ENCODE assay signal across 10 cellular contexts in the genomic region with DNA sequence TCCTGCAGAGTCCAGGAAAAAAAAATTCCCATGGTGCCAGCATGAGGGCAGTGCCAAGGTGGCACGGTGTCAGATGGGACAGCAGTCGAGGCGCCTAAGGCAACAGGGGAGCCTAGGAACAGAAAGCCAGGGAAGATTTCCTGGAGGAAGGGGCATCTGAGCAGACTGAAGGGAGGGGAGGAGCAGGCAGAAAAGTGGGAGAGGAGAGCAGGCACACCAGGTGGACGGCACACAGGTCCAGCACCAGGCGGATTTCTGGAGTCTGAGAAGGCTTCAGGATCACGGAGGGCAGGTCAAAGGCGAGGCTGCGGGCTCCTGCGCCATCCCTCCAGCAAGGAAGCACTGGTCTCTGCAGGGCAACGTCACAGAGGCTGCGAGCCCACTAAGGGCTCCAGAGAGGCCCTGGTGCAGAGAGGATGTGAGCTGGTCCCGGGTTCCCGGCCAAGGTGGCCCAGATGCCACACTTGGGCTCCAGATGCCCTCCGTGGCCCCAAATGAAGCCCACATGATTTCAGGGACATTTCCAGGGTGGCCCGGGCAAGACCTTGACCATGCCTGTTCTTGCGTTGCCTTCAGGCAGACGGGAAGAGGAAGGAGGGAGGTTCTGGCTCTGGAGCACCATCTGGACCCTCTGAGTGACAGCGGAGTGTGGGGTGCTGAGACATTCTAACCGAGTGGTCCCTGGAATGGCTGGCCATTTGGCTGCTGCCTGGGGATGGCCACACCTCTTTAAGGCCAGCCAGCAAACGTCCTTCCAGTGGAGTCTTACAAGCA. TPM values are rescaled to one million over a fixed set of nuclear protein-coding genes. Genes with fewer than 3 reads are reported as not detected.
DNase-seq lines count a peak whose midpoint lies in the region; ATAC-seq and TF ChIP-seq lines count a peak whose summit lies in the region.
"Had no signal": no experiment of that assay in that cellular context is flagged by ENCODE, and none has a peak within 500 bp of the region (broad histone marks: within the 10 kb centered on the region; RNA-seq: fewer than 3 reads in every experiment).

No MANE protein-coding gene starts in this region.

- no peak for TF ChIP-seq EP300 in esophagus muscularis mucosa (IDR thresholded peaks at IDR 0.05)

- H3K9me3 ChIP-seq in DND-41 (ENCODE audit: insufficient read depth, low read length, severe bottlenecking) = no peaks in the 10 kb centered on the region
- H3K9me3 ChIP-seq in T-helper 17 cell (ENCODE audit: control insufficient read depth, low read length, poor library complexity, severe bottlenecking) = no peaks in the 10 kb centered on the region
- H3K9me3 ChIP-seq in esophagus muscularis mucosa = no peaks in the 10 kb centered on the region
- H3K9me3 ChIP-seq in neuron (ENCODE audit: low read length) = no peaks in the 10 kb centered on the region

- H3K9ac ChIP-seq in DND-41 (ENCODE audit: low read depth, low read length) = peak overlapping the region; percentile 88
- H3K9ac ChIP-seq: KMS-11 had no signal

- peaks cover 84% of the 10 kb centered on the region for H4K20me1 ChIP-seq in DND-41 (ENCODE audit: insufficient read depth, low read length)

- H3K4me2 ChIP-seq in DND-41 (ENCODE audit: insufficient read depth, low read length) = peak overlapping the region; percentile 88
- H3K4me2 ChIP-seq: KMS-11 had no signal

- H2AFZ ChIP-seq in DND-41 (ENCODE audit: low read depth, low read length) = no peak overlapping the region
- no peak overlapping the region for H2AFZ ChIP-seq in neuron (ENCODE audit: low read depth, low read length)

- TF ChIP-seq CTCF in DND-41 (IDR thresholded peaks at IDR 0.05; ENCODE audit: borderline replicate concordance, extremely low read depth, low read length, poor library complexity, severe bottlenecking) = no peak
- TF ChIP-seq CTCF in esophagus muscularis mucosa (IDR thresholded peaks at IDR 0.05) = no peak

- peaks cover 34% of the 10 kb centered on the region for H3K4me1 Mint-ChIP-seq in T-helper 17 cell

- peak overlapping the region; percentile 18; the same call in 1 of the 2 replicates for H3K27ac ChIP-seq in DND-41 (ENCODE audit: low read length)
- no peak overlapping the region for H3K27ac ChIP-seq in esophagus muscularis mucosa (replicated peaks in 1 of 4)
- H3K27ac ChIP-seq: KMS-11 had no signal

- no peaks in the 10 kb centered on the region for H3K27me3 Mint-ChIP-seq in T-helper 17 cell

- H3K4me3 ChIP-seq in DND-41 (ENCODE audit: low read depth in 1 of 2, low read length in 2 of 2) = peak overlapping the region in 1 of 2 experiments; percentile 98; a peak in 3 of 4 replicates
- no peak overlapping the region for H3K4me3 ChIP-seq in esophagus muscularis mucosa
- peak overlapping the region; percentile 98 for H3K4me3 ChIP-seq in neuron (ENCODE audit: low read length)

- no peaks in the 10 kb centered on the region for H3K36me3 Mint-ChIP-seq in T-helper 17 cell (ENCODE audit: low read depth)

- H3K27ac Mint-ChIP-seq in T-helper 17 cell = peak overlapping the region; percentile 41

- peaks cover 90% of the 10 kb centered on the region for H3K79me2 ChIP-seq in DND-41 (ENCODE audit: insufficient read depth, low read length)

- H3K36me3 ChIP-seq in DND-41 (ENCODE audit: insufficient read depth, low read length) (peaks cover 80% of the 10 kb centered on the region), esophagus muscularis mucosa (peaks cover 0 to 15% (median 7%) of the 10 kb centered on the region in 4 donors), neuron (ENCODE audit: insufficient read depth, low read length) (peaks cover 46% of the 10 kb centered on the region)

- peak overlapping the region; percentile 25 for H3K4me3 Mint-ChIP-seq in T-helper 17 cell

- H3K4me1 ChIP-seq in DND-41 (ENCODE audit: insufficient read depth, low read length) (peaks cover 81% of the 10 kb centered on the region), esophagus muscularis mucosa (peaks cover 46 to 85% (median 71%) of the 10 kb centered on the region in 4 donors), neuron (ENCODE audit: insufficient read depth, low read length) (peaks cover 47% of the 10 kb centered on the region)

- no peak for TF ChIP-seq POLR2A in esophagus muscularis mucosa (IDR thresholded peaks at IDR 0.05; ENCODE audit: low read depth)

- ATAC-seq in DND-41 (ENCODE audit: insufficient read depth, low read depth) (no peak), T-helper 17 cell (no peak), HG02759 (IDR thresholded peaks at IDR 0.05; ENCODE audit: unreplicated experiment) (no peak)

- H3K27me3 ChIP-seq in DND-41 (ENCODE audit: insufficient read depth, low read length, poor library complexity) = no peaks in the 10 kb centered on the region
- H3K27me3 ChIP-seq in esophagus muscularis mucosa = no peaks in the 10 kb centered on the region
- H3K27me3 ChIP-seq in neuron (ENCODE audit: insufficient read depth, low read length) = no peaks in the 10 kb centered on the region

- DNase-seq in DND-41 (no peak), T-helper 17 cell (peak in 2 of 3 donors; percentile 1 to 5), esophagus muscularis mucosa (ENCODE audit: extremely low spot score) (peak; percentile 80), pons (ENCODE audit: low spot score) (no peak), DMS 273 (lab: John Stamatoyannopoulos, UW; ENCODE audit: unreplicated experiment) (no peak)
- no peak for DNase-seq in NK-92 treated with Interleukin-12 subunit alpha and Interleukin-12 subunit beta, amount 100 ng/mL, for 24 hours (lab: John Stamatoyannopoulos, UW)
- DNase-seq: activated CD4-positive, alpha-beta T cell treated with anti-CD3 and anti-CD28 coated beads for 4 hours had no signal

- WGBS in esophagus muscularis mucosa = 88% methylated on average over 17 of the region's 20 CpGs

- intact Hi-C loops in esophagus muscularis mucosa (cut with DNase I) = no loop called here

RNA-seq across cellular contexts. Expression of gene HS6ST1, which starts 4.1 kb away (rescaled TPM):
- total RNA-seq in T-helper 17 cell (10 to 100 TPM; 12.5 to 12.9 TPM), esophagus muscularis mucosa (10 to 100 TPM; 17.4 to 62.2 (median 38.5) TPM)

Comparison
In these comparisons a context has a peak if more than half of its experiments do, and no peak if none do; other contexts are left out.
1. DNase-seq: peak in T-helper 17 cell (2 of 3) and esophagus muscularis mucosa (single experiment); none in DND-41 (single experiment), NK-92 treated with Interleukin-12 subunit alpha and Interleukin-12 subunit beta, amount 100 ng/mL, for 24 hours (single experiment), pons (single experiment) and DMS 273 (single experiment).